ENCODE assay signal across 8 cellular contexts in genomic region chr17:47530557-47531227, GRCh38. TPM values are rescaled to one million over a fixed set of nuclear protein-coding genes. Genes with fewer than 3 reads are reported as not detected.
DNase-seq lines count a peak whose midpoint lies in the region; ATAC-seq, FAIRE-seq and TF ChIP-seq lines count a peak whose summit lies in the region.
"Not testable (repeated sequence)": the region's sequence is repeated elsewhere in the genome, so short reads cannot be mapped to it uniquely, and the experiment has no call there.

Gene NPEPPS, plus strand, starts transcription at chr17:47531108. Its CDS starts 193 bp downstream, at chr17:47531301.

- H3K9me2 ChIP-seq in SK-N-SH = not testable (repeated sequence)

- TF ChIP-seq CTCF in HFF-Myc (IDR thresholded peaks at IDR 0.05; ENCODE audit: low read depth, low read length, missing control alignments); NB4 (IDR thresholded peaks at IDR 0.05; ENCODE audit: low read depth, low read length); SK-N-SH (IDR thresholded peaks at IDR 0.05); neural progenitor cell (IDR thresholded peaks at IDR 0.05): not testable (repeated sequence)

- WGBS in SK-N-SH (ENCODE audit: low lambda C conversion rate) = 14% methylated on average over 36 of the region's 59 CpGs

- POLR2A ChIA-PET in SK-N-SH (lab: Yijun Ruan, JAX) = not testable (repeated sequence)

- ATAC-seq in stimulated activated naive CD8-positive, alpha-beta T cell treated with anti-CD3 and anti-CD28 coated beads, Interleukin-15, amount 100 ng/mL, for 72 hours = peak; percentile 87

- not testable (repeated sequence) for H3K9me3 ChIP-seq in SK-N-SH; neural progenitor cell (ENCODE audit: low read depth)

- TF ChIP-seq POLR2A in NB4 (IDR thresholded peaks at IDR 0.05; ENCODE audit: extremely low read depth, insufficient read length) = peak; percentile 22

- H3K79me2 ChIP-seq in SK-N-SH (ENCODE audit: insufficient read depth) (peaks cover 37% of the 10 kb centered on the region), neural progenitor cell (ENCODE audit: low read depth) (peaks cover 37% of the 10 kb centered on the region)

- peaks cover 12% of the 10 kb centered on the region for H3K4me1 Mint-ChIP-seq in activated naive CD4-positive, alpha-beta T cell treated with anti-CD3 and anti-CD28 coated beads, Interleukin-2, amount 10 ng/mL, durations not matched to agents 7 days and 5 days
- not testable (repeated sequence) for H3K4me1 Mint-ChIP-seq in neural progenitor cell
- H3K4me1 Mint-ChIP-seq in stimulated activated naive CD8-positive, alpha-beta T cell treated with anti-CD3 and anti-CD28 coated beads, Interleukin-15, amount 100 ng/mL, for 72 hours = peaks cover 13% of the 10 kb centered on the region

- H3K36me3 ChIP-seq in SK-N-SH (replicated peaks in 1 of 2; ENCODE audit: control insufficient read depth in 1 of 2, insufficient read depth in 2 of 2, low read length in 1 of 2); neural progenitor cell: not testable (repeated sequence)

- not testable (repeated sequence) for H3K9me3 Mint-ChIP-seq in activated naive CD4-positive, alpha-beta T cell treated with anti-CD3 and anti-CD28 coated beads, Interleukin-2, amount 10 ng/mL, durations not matched to agents 7 days and 5 days; neural progenitor cell; stimulated activated naive CD8-positive, alpha-beta T cell treated with anti-CD3 and anti-CD28 coated beads, Interleukin-15, amount 100 ng/mL, for 72 hours

- DNase-seq in ELR (ENCODE audit: low read depth) = peak; percentile 90
- not testable (repeated sequence) for DNase-seq in HFF-Myc (ENCODE audit: extremely low read depth, low read depth)
- DNase-seq in NB4 (ENCODE audit: low read depth) = peak; percentile 92
- DNase-seq in SK-N-SH = peak; percentile 96
- peak; percentile 94 for DNase-seq in activated naive CD4-positive, alpha-beta T cell treated with anti-CD3 and anti-CD28 coated beads, Interleukin-2, amount 10 ng/mL, durations not matched to agents 7 days and 5 days
- peak; percentile 80 to 84 for DNase-seq in frontal cortex (ENCODE audit: low spot score in 2 of 2)
- DNase-seq in neural progenitor cell (ENCODE audit: low spot score) = peak; percentile 92
- DNase-seq in stimulated activated naive CD8-positive, alpha-beta T cell treated with anti-CD3 and anti-CD28 coated beads, Interleukin-15, amount 100 ng/mL, for 72 hours = peak; percentile 82 to 85

- TF ChIP-seq EP300 in SK-N-SH (IDR thresholded peaks at IDR 0.05; ENCODE audit: borderline replicate concordance in 1 of 2, low read depth in 1 of 2, low read length in 1 of 2) = not testable (repeated sequence)

- not testable (repeated sequence) for H3K27me3 ChIP-seq in SK-N-SH (ENCODE audit: insufficient read depth); neural progenitor cell

- not testable (repeated sequence) for H3K27me3 Mint-ChIP-seq in activated naive CD4-positive, alpha-beta T cell treated with anti-CD3 and anti-CD28 coated beads, Interleukin-2, amount 10 ng/mL, durations not matched to agents 7 days and 5 days; neural progenitor cell (ENCODE audit: insufficient read depth, low read depth); stimulated activated naive CD8-positive, alpha-beta T cell treated with anti-CD3 and anti-CD28 coated beads, Interleukin-15, amount 100 ng/mL, for 72 hours

- H3K27ac ChIP-seq in SK-N-SH (ENCODE audit: low read depth in 2 of 2, low read length in 1 of 2) (peak within 1 kb of the TSS; percentile 80 to 88), neural progenitor cell (peak within 1 kb of the TSS; percentile 83)

- H3F3A ChIP-seq in SK-N-SH (replicated peaks; ENCODE audit: insufficient read depth); neural progenitor cell (ENCODE audit: low read depth): not testable (repeated sequence)

- FAIRE-seq in frontal cortex (lab: Jason Lieb, UNC) = not testable (repeated sequence)

- not testable (repeated sequence) for TF ChIP-seq RAD21 in SK-N-SH (IDR thresholded peaks at IDR 0.05; ENCODE audit: low read length)

- H3K4me2 ChIP-seq in SK-N-SH (peak within 1 kb of the TSS; percentile 100), neural progenitor cell (peak within 1 kb of the TSS; percentile 82)

- peak within 1 kb of the TSS; percentile 98 for H2AFZ ChIP-seq in SK-N-SH (ENCODE audit: low read depth)
- H2AFZ ChIP-seq in neural progenitor cell (replicated peaks) = peak within 1 kb of the TSS; percentile 55

- H3K4me3 ChIP-seq in HFF-Myc (replicated peaks; ENCODE audit: low read depth, low read length) (peak within 1 kb of the TSS; percentile 55), NB4 (ENCODE audit: low read depth, low read length) (peak within 1 kb of the TSS; percentile 65), SK-N-SH (ENCODE audit: low read depth in 2 of 2, low read length in 1 of 2) (peak within 1 kb of the TSS; percentile 68 to 98), neural progenitor cell (peak within 1 kb of the TSS; percentile 77)

- CTCF ChIA-PET in SK-N-SH (lab: Yijun Ruan, JAX); activated naive CD4-positive, alpha-beta T cell treated with anti-CD3 and anti-CD28 coated beads, Interleukin-2, amount 10 ng/mL, durations not matched to agents 7 days and 5 days (lab: Charles Lee): not testable (repeated sequence)

- H3K4me3 Mint-ChIP-seq in activated naive CD4-positive, alpha-beta T cell treated with anti-CD3 and anti-CD28 coated beads, Interleukin-2, amount 10 ng/mL, durations not matched to agents 7 days and 5 days = peak within 1 kb of the TSS; percentile 93
- H3K4me3 Mint-ChIP-seq in neural progenitor cell = peak within 1 kb of the TSS; percentile 98
- H3K4me3 Mint-ChIP-seq in stimulated activated naive CD8-positive, alpha-beta T cell treated with anti-CD3 and anti-CD28 coated beads, Interleukin-15, amount 100 ng/mL, for 72 hours = peak within 1 kb of the TSS; percentile 88 to 94

- H4K20me1 ChIP-seq in SK-N-SH (ENCODE audit: insufficient read depth) (peaks cover 22% of the 10 kb centered on the region), neural progenitor cell (ENCODE audit: low read depth) (peaks cover 23% of the 10 kb centered on the region)

- H3K36me3 Mint-ChIP-seq in activated naive CD4-positive, alpha-beta T cell treated with anti-CD3 and anti-CD28 coated beads, Interleukin-2, amount 10 ng/mL, durations not matched to agents 7 days and 5 days; neural progenitor cell: not testable (repeated sequence)

- H3K4me1 ChIP-seq in SK-N-SH (ENCODE audit: control insufficient read depth in 1 of 2, insufficient read depth in 2 of 2, low read depth in 1 of 2, low read length in 1 of 2) = not testable (repeated sequence)
- H3K4me1 ChIP-seq in neural progenitor cell = peaks cover 10% of the 10 kb centered on the region

- peak within 1 kb of the TSS; percentile 91 for H3K27ac Mint-ChIP-seq in activated naive CD4-positive, alpha-beta T cell treated with anti-CD3 and anti-CD28 coated beads, Interleukin-2, amount 10 ng/mL, durations not matched to agents 7 days and 5 days
- H3K27ac Mint-ChIP-seq in neural progenitor cell = peak within 1 kb of the TSS; percentile 98
- H3K27ac Mint-ChIP-seq in stimulated activated naive CD8-positive, alpha-beta T cell treated with anti-CD3 and anti-CD28 coated beads, Interleukin-15, amount 100 ng/mL, for 72 hours = peak within 1 kb of the TSS; percentile 80 to 93

- H3K9ac ChIP-seq in SK-N-SH (peak within 1 kb of the TSS; percentile 89), neural progenitor cell (peak within 1 kb of the TSS; percentile 42)

TF ChIP-seq in SK-N-SH, 30 proteins besides CTCF, POLR2A, EP300 and RAD21:
- TF ChIP-seq CHD2 (IDR thresholded peaks at IDR 0.05; ENCODE audit: low read length, partially characterized antibody) (peak; percentile 22), NRF1 (IDR thresholded peaks at IDR 0.05; ENCODE audit: low read depth, low read length) (peak; percentile 55)
TF ChIP-seq in SK-N-SH: peak in this region for 2; not testable (repeated sequence) for 28.

RNA-seq across cellular contexts. Expression of gene NPEPPS, which starts in this region (rescaled TPM):
- polyA plus RNA-seq in SK-N-SH (2012; rRNA removed) = 73.2 and 85.4 TPM in 2 replicates
- polyA plus RNA-seq in SK-N-SH (2012; cell fraction: cytosol; rRNA removed) = 73.3 and 96.1 TPM in 2 replicates
- polyA plus RNA-seq in SK-N-SH (2012; cell fraction: nucleus; rRNA removed) = 194 and 311 TPM in 2 replicates
- total RNA-seq in frontal cortex (206 TPM), neural progenitor cell (ENCODE audit: low replicate concordance) (92.5 and 121 TPM in 2 replicates)
